Comparison of ENCODE assay signal across 1 cellular context in genomic region chr15:89958107-89958805, GRCh38.
A peak's percentile ranks its signal among the peaks of the same experiment; 100 is the strongest.
TF ChIP-seq lines count a peak whose summit lies in the region.

No MANE protein-coding gene starts in this region.

TF ChIP-seq in HepG2, 621 proteins besides CTCF, POLR2A, EP300 and RAD21 (continues in another document):
- TF ChIP-seq HDAC2 (CRISPR knock-in tag; IDR thresholded peaks at IDR 0.05) (no peak), HNRNPUL1 (IDR thresholded peaks at IDR 0.05; ENCODE audit: low read depth, low read length) (no peak), ZKSCAN5 (CRISPR knock-in tag; IDR thresholded peaks at IDR 0.05) (no peak), CC2D1A (CRISPR knock-in tag; IDR thresholded peaks at IDR 0.05) (no peak), ZNF230 (CRISPR knock-in tag; IDR thresholded peaks at IDR 0.05) (no peak), ZNF12 (CRISPR knock-in tag; IDR thresholded peaks at IDR 0.05) (peak; percentile 28; the same call in 1 of the 2 replicates), WIZ (CRISPR knock-in tag; IDR thresholded peaks at IDR 0.05) (no peak), CBX2 (IDR thresholded peaks at IDR 0.05; ENCODE audit: low read depth, low read length) (no peak), CBX2 (CRISPR knock-in tag; IDR thresholded peaks at IDR 0.05; ENCODE audit: low read depth) (no peak), FOXP4 (CRISPR knock-in tag; IDR thresholded peaks at IDR 0.05) (no peak), ZC3H13 (CRISPR knock-in tag; IDR thresholded peaks at IDR 0.05) (no peak), ZMAT5 (CRISPR knock-in tag; IDR thresholded peaks at IDR 0.05; ENCODE audit: borderline replicate concordance, low read depth) (no peak), ARNTL (CRISPR knock-in tag; IDR thresholded peaks at IDR 0.05) (no peak), ZNF430 (CRISPR knock-in tag; IDR thresholded peaks at IDR 0.05) (no peak; the same call in 1 of the 2 replicates), SIN3B (IDR thresholded peaks at IDR 0.05; ENCODE audit: low read length) (no peak), ZBTB46 (CRISPR knock-in tag; IDR thresholded peaks at IDR 0.05; ENCODE audit: borderline replicate concordance) (no peak), ZNF691 (CRISPR knock-in tag; IDR thresholded peaks at IDR 0.05; ENCODE audit: borderline replicate concordance, low read depth) (no peak), HOXA3 (CRISPR knock-in tag; IDR thresholded peaks at IDR 0.05) (no peak), ZMYM3 (CRISPR knock-in tag; IDR thresholded peaks at IDR 0.05) (peak; percentile 24; the same call in 1 of the 2 replicates), GABPB1 (CRISPR knock-in tag; IDR thresholded peaks at IDR 0.05) (no peak), NR2F6 (IDR thresholded peaks at IDR 0.05) (no peak), NR2F6 (CRISPR knock-in tag; IDR thresholded peaks at IDR 0.05) (peak; percentile 40; the same call in 1 of the 2 replicates), ATF6 (CRISPR knock-in tag; conservative IDR thresholded peaks at IDR 0.05) (no peak), ZNF572 (CRISPR knock-in tag; IDR thresholded peaks at IDR 0.05) (no peak), NFYB (CRISPR knock-in tag; IDR thresholded peaks at IDR 0.05) (no peak), ZNF615 (CRISPR knock-in tag; IDR thresholded peaks at IDR 0.05; ENCODE audit: borderline replicate concordance) (no peak), ZNF784 (CRISPR knock-in tag; IDR thresholded peaks at IDR 0.05; ENCODE audit: borderline replicate concordance) (no peak), ZNF703 (CRISPR knock-in tag; IDR thresholded peaks at IDR 0.05; ENCODE audit: borderline replicate concordance) (no peak), PCBP2 (optimal IDR thresholded peaks at IDR 0.05; ENCODE audit: low read depth, low read length, poor library complexity, severe bottlenecking) (no peak), RARG (CRISPR knock-in tag; IDR thresholded peaks at IDR 0.05; ENCODE audit: low read depth) (no peak), MATR3 (CRISPR knock-in tag; IDR thresholded peaks at IDR 0.05) (no peak), MIXL1 (CRISPR knock-in tag; IDR thresholded peaks at IDR 0.05) (no peak), PRPF4 (IDR thresholded peaks at IDR 0.05; ENCODE audit: low read depth, low read length, poor library complexity, severe bottlenecking) (no peak), ZNF292 (CRISPR knock-in tag; IDR thresholded peaks at IDR 0.05; ENCODE audit: borderline replicate concordance, low read depth) (peak; percentile 64; the same call in 1 of the 2 replicates), TAF15 (IDR thresholded peaks at IDR 0.05; ENCODE audit: low read depth, low read length, poor library complexity, severe bottlenecking) (no peak), ZNF546 (CRISPR knock-in tag; conservative IDR thresholded peaks at IDR 0.05) (no peak), ARID5B (CRISPR knock-in tag; IDR thresholded peaks at IDR 0.05) (no peak; the same call in 1 of the 2 replicates), NBN (conservative IDR thresholded peaks at IDR 0.05) (no peak), THYN1 (CRISPR knock-in tag; IDR thresholded peaks at IDR 0.05; ENCODE audit: borderline replicate concordance, low read depth) (no peak), ZNF121 (CRISPR knock-in tag; IDR thresholded peaks at IDR 0.05) (peak; percentile 96), SAP130 (CRISPR knock-in tag; IDR thresholded peaks at IDR 0.05; ENCODE audit: low read depth) (peak; percentile 27; the same call in 1 of the 2 replicates)
- TF ChIP-seq, protein P1, sequence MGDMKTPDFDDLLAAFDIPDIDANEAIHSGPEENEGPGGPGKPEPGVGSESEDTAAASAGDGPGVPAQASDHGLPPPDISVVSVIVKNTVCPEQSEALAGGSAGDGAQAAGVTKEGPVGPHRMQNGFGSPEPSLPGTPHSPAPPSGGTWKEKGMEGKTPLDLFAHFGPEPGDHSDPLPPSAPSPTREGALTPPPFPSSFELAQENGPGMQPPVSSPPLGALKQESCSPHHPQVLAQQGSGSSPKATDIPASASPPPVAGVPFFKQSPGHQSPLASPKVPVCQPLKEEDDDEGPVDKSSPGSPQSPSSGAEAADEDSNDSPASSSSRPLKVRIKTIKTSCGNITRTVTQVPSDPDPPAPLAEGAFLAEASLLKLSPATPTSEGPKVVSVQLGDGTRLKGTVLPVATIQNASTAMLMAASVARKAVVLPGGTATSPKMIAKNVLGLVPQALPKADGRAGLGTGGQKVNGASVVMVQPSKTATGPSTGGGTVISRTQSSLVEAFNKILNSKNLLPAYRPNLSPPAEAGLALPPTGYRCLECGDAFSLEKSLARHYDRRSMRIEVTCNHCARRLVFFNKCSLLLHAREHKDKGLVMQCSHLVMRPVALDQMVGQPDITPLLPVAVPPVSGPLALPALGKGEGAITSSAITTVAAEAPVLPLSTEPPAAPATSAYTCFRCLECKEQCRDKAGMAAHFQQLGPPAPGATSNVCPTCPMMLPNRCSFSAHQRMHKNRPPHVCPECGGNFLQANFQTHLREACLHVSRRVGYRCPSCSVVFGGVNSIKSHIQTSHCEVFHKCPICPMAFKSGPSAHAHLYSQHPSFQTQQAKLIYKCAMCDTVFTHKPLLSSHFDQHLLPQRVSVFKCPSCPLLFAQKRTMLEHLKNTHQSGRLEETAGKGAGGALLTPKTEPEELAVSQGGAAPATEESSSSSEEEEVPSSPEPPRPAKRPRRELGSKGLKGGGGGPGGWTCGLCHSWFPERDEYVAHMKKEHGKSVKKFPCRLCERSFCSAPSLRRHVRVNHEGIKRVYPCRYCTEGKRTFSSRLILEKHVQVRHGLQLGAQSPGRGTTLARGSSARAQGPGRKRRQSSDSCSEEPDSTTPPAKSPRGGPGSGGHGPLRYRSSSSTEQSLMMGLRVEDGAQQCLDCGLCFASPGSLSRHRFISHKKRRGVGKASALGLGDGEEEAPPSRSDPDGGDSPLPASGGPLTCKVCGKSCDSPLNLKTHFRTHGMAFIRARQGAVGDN (CRISPR knock-in tag; IDR thresholded peaks at IDR 0.05), result peak; percentile 95
- TF ChIP-seq, protein P2, sequence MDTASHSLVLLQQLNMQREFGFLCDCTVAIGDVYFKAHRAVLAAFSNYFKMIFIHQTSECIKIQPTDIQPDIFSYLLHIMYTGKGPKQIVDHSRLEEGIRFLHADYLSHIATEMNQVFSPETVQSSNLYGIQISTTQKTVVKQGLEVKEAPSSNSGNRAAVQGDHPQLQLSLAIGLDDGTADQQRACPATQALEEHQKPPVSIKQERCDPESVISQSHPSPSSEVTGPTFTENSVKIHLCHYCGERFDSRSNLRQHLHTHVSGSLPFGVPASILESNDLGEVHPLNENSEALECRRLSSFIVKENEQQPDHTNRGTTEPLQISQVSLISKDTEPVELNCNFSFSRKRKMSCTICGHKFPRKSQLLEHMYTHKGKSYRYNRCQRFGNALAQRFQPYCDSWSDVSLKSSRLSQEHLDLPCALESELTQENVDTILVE (CRISPR knock-in tag; IDR thresholded peaks at IDR 0.05), result no peak
- TF ChIP-seq, protein P3, sequence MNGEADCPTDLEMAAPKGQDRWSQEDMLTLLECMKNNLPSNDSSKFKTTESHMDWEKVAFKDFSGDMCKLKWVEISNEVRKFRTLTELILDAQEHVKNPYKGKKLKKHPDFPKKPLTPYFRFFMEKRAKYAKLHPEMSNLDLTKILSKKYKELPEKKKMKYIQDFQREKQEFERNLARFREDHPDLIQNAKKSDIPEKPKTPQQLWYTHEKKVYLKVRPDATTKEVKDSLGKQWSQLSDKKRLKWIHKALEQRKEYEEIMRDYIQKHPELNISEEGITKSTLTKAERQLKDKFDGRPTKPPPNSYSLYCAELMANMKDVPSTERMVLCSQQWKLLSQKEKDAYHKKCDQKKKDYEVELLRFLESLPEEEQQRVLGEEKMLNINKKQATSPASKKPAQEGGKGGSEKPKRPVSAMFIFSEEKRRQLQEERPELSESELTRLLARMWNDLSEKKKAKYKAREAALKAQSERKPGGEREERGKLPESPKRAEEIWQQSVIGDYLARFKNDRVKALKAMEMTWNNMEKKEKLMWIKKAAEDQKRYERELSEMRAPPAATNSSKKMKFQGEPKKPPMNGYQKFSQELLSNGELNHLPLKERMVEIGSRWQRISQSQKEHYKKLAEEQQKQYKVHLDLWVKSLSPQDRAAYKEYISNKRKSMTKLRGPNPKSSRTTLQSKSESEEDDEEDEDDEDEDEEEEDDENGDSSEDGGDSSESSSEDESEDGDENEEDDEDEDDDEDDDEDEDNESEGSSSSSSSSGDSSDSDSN (CRISPR knock-in tag; IDR thresholded peaks at IDR 0.05), result peak; percentile 42; the same call in 1 of the 2 replicates
